ENCODE assay signal across 1 cellular context in the genomic region with DNA sequence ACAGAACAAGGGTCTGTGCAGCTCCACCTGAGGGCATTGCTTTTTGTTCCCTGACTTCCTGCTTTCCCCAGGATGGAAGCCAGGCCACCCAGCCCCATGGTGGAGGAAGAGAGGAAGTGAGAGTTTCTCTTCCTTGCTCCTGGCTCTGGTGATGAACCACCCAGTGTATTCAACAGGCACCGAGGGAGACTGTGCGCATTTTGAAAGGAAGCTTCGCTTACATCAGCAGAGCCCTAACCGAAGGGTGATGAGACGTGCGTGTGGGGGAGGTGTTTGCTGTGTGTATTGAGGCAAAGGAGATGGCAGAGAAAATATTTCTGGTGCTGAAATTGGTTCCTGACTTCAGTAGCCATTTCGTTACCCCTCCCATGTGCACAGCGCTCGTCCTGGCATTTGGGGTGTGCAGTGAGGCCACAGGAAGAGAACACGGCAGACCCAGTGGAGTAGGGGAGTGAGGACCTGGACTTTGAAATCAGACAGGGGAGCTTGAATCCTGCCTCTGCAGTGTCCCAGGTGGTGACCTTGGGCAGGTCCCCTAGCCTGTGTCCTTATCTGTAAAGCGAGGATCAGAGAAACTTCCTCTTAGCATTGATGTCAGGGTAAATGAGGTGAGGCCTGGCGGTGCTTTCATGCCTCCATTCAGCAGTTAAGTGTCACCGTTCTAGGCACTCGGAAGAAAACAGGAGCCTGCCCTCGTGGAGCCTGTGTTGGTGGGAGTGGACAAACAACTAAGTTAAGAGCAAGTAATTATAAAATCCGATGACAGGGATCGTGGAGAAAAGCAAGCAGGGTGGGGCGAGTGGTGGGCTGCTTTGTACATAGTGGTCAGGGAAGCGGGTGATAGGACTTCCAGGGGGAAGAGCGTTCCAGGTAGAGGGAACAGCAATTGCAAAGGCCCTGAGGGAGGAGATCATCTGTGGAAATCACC.
TF ChIP-seq lines count a peak whose summit lies in the region.

No MANE protein-coding gene starts in this region.

TF ChIP-seq in HepG2, 621 proteins besides CTCF, POLR2A, EP300 and RAD21 (continued from another document and continues in another):
- TF ChIP-seq NR2F6 (IDR thresholded peaks at IDR 0.05) (peak; percentile 94), NR2F6 (CRISPR knock-in tag; IDR thresholded peaks at IDR 0.05) (peak; percentile 97), ZBTB40 (IDR thresholded peaks at IDR 0.05) (no peak), ZBTB40 (CRISPR knock-in tag; IDR thresholded peaks at IDR 0.05) (peak; percentile 77; the same call in 1 of the 2 replicates), ZNF597 (CRISPR knock-in tag; IDR thresholded peaks at IDR 0.05) (no peak), ZNF782 (CRISPR knock-in tag; IDR thresholded peaks at IDR 0.05; ENCODE audit: borderline replicate concordance) (no peak), HES4 (CRISPR knock-in tag; IDR thresholded peaks at IDR 0.05; ENCODE audit: borderline replicate concordance) (no peak), SIN3A (IDR thresholded peaks at IDR 0.05; ENCODE audit: borderline replicate concordance, low read depth, low read length) (peak; percentile 81), KLF6 (CRISPR knock-in tag; IDR thresholded peaks at IDR 0.05) (peak; percentile 58; the same call in 1 of the 2 replicates), CBX2 (IDR thresholded peaks at IDR 0.05; ENCODE audit: low read depth, low read length) (no peak), CBX2 (CRISPR knock-in tag; IDR thresholded peaks at IDR 0.05; ENCODE audit: low read depth) (no peak), RFX3 (CRISPR knock-in tag; IDR thresholded peaks at IDR 0.05) (peak; percentile 43; the same call in 1 of the 2 replicates), ZNF775 (CRISPR knock-in tag; IDR thresholded peaks at IDR 0.05; ENCODE audit: borderline replicate concordance) (no peak), BCL6 (CRISPR knock-in tag; IDR thresholded peaks at IDR 0.05) (peak; percentile 96), HNRNPLL (IDR thresholded peaks at IDR 0.05; ENCODE audit: low read depth, low read length, poor library complexity, severe bottlenecking) (no peak), THYN1 (CRISPR knock-in tag; IDR thresholded peaks at IDR 0.05; ENCODE audit: borderline replicate concordance, low read depth) (no peak), ETV6 (CRISPR knock-in tag; conservative IDR thresholded peaks at IDR 0.05) (peak; percentile 48), ZNF557 (CRISPR knock-in tag; IDR thresholded peaks at IDR 0.05) (no peak), ZNF337 (CRISPR knock-in tag; IDR thresholded peaks at IDR 0.05; ENCODE audit: borderline replicate concordance, low read depth) (peak; percentile 98; the same call in 1 of the 2 replicates), ZEB1 (IDR thresholded peaks at IDR 0.05; ENCODE audit: insufficient replicate concordance, low read depth) (peak; percentile 93), TOPORS (CRISPR knock-in tag; IDR thresholded peaks at IDR 0.05) (peak; percentile 90), SP140L (CRISPR knock-in tag; IDR thresholded peaks at IDR 0.05; ENCODE audit: borderline replicate concordance) (0 out of 2 replicates have a peak, but pooled peaks have one; percentile 57), ARID5B (CRISPR knock-in tag; IDR thresholded peaks at IDR 0.05) (peak; percentile 96), MYPOP (CRISPR knock-in tag; IDR thresholded peaks at IDR 0.05) (0 out of 2 replicates have a peak, but pooled peaks have one; percentile 57), ZSCAN20 (CRISPR knock-in tag; IDR thresholded peaks at IDR 0.05; ENCODE audit: borderline replicate concordance) (no peak; the same call in 1 of the 2 replicates), IRX3 (CRISPR knock-in tag; IDR thresholded peaks at IDR 0.05; ENCODE audit: borderline replicate concordance, low read depth) (no peak), ZNF567 (CRISPR knock-in tag; IDR thresholded peaks at IDR 0.05; ENCODE audit: borderline replicate concordance) (no peak; the same call in none of the 2 replicates), ZNF552 (CRISPR knock-in tag; IDR thresholded peaks at IDR 0.05; ENCODE audit: borderline replicate concordance) (peak; percentile 76; the same call in 1 of the 2 replicates), SIX1 (CRISPR knock-in tag; IDR thresholded peaks at IDR 0.05; ENCODE audit: borderline replicate concordance) (peak; percentile 84), ZNF281 (CRISPR knock-in tag; IDR thresholded peaks at IDR 0.05; ENCODE audit: borderline replicate concordance) (peak; percentile 85)
- TF ChIP-seq, protein P1, sequence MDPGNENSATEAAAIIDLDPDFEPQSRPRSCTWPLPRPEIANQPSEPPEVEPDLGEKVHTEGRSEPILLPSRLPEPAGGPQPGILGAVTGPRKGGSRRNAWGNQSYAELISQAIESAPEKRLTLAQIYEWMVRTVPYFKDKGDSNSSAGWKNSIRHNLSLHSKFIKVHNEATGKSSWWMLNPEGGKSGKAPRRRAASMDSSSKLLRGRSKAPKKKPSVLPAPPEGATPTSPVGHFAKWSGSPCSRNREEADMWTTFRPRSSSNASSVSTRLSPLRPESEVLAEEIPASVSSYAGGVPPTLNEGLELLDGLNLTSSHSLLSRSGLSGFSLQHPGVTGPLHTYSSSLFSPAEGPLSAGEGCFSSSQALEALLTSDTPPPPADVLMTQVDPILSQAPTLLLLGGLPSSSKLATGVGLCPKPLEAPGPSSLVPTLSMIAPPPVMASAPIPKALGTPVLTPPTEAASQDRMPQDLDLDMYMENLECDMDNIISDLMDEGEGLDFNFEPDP (CRISPR knock-in tag; conservative IDR thresholded peaks at IDR 0.05), result no peak
- TF ChIP-seq, protein P2, sequence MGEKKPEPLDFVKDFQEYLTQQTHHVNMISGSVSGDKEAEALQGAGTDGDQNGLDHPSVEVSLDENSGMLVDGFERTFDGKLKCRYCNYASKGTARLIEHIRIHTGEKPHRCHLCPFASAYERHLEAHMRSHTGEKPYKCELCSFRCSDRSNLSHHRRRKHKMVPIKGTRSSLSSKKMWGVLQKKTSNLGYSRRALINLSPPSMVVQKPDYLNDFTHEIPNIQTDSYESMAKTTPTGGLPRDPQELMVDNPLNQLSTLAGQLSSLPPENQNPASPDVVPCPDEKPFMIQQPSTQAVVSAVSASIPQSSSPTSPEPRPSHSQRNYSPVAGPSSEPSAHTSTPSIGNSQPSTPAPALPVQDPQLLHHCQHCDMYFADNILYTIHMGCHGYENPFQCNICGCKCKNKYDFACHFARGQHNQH (CRISPR knock-in tag; IDR thresholded peaks at IDR 0.05), result peak; percentile 92
